ENCODE assay signal across 34 cellular contexts in genomic region chr14:88908216-88908615, GRCh38.
"Had no signal": no experiment of that assay in that cellular context is flagged by ENCODE, and none has a peak within 500 bp of the region (broad histone marks: within the 10 kb centered on the region; RNA-seq: fewer than 3 reads in every experiment).

No MANE protein-coding gene starts in this region.

- H3K9me3 ChIP-seq: MG63 had no signal

- DNase-seq: Karpas-422, Kasumi-1, MG63, MM.1S, MV-4-11, NCI-H1048, NCI-H1092, NCI-H1092 treated with DMSO at 0.1 percent for 48 hours, NCI-H1105, NCI-H1105 treated with DMSO at 0.1 percent for 48 hours, NCI-H1417, NCI-H1417 treated with DMSO at 0.1 percent for 48 hours, NCI-H1436, NCI-H1436 treated with DMSO at 0.1 percent for 48 hours, NCI-H146, NCI-H1694, NCI-H1694 treated with DMSO at 0.1 percent for 48 hours, NCI-H187, NCI-H187 treated with DMSO at 0.1 percent for 48 hours, NCI-H1930, NCI-H2029, NCI-H2029 treated with DMSO at 0.1 percent for 48 hours, NCI-H2081, NCI-H2081 treated with DMSO at 0.1 percent for 48 hours, NCI-H2107, NCI-H2171, NCI-H2171 treated with DMSO at 0.1 percent for 48 hours, NCI-H2227 treated with DMSO at 0.1 percent for 48 hours, NCI-H226, NCI-H345, NCI-H446, NCI-H446 treated with DMSO at 0.1 percent for 48 hours, NCI-H510A had no signal

- H3K27ac ChIP-seq: KMS-11 had no signal

- H3K4me3 ChIP-seq: MG63 had no signal

- H3K9ac ChIP-seq: KMS-11 had no signal

- H3K4me2 ChIP-seq: KMS-11 had no signal

- H3K36me3 ChIP-seq: MG63 had no signal

- H3K27me3 ChIP-seq: MG63 had no signal
